9 cellular contexts compared by ENCODE assay signal in genomic region chr12:58364389-58365086, GRCh38.
DNase-seq lines count a peak whose midpoint lies in the region; ATAC-seq and TF ChIP-seq lines count a peak whose summit lies in the region.
"Had no signal": no experiment of that assay in that cellular context is flagged by ENCODE, and none has a peak within 500 bp of the region (broad histone marks: within the 10 kb centered on the region; RNA-seq: fewer than 3 reads in every experiment).

No MANE protein-coding gene starts in this region.

- intact Hi-C loops in left cardiac atrium (cut with DNase I) (no loop called here), heart left ventricle (cut with DNase I) (no loop called here), dorsolateral prefrontal cortex (cut with DNase I) (no loop called here)

- peak; percentile 50 to 86 for ATAC-seq in left cardiac atrium
- ATAC-seq in heart left ventricle, result no peak
- no peak for ATAC-seq in GM18858 (IDR thresholded peaks at IDR 0.05; ENCODE audit: unreplicated experiment)

- H3K27ac ChIP-seq in heart left ventricle (no peak overlapping the region), dorsolateral prefrontal cortex (no peak overlapping the region)

- no peak for DNase-seq in left cardiac atrium
- DNase-seq in heart left ventricle, result no peak
- peak; percentile 71 for DNase-seq in T1000 (lab: John Stamatoyannopoulos, UW)
- DNase-seq in hepatic stellate cell (ENCODE audit: low spot score), result peak; percentile 83
- no peak for DNase-seq in AML-193 (lab: John Stamatoyannopoulos, UW)
- DNase-seq in dorsolateral prefrontal cortex, result no peak
- DNase-seq in NAMALWA (ENCODE audit: low spot score), result no peak
- DNase-seq: activated CD4-positive, alpha-beta T cell treated with anti-CD3 and anti-CD28 coated beads for 48 hours had no signal

- H3K9me3 ChIP-seq in heart left ventricle, result no peaks in the 10 kb centered on the region

- TF ChIP-seq CTCF in heart left ventricle (IDR thresholded peaks at IDR 0.05), result no peak
- TF ChIP-seq CTCF in dorsolateral prefrontal cortex (IDR thresholded peaks at IDR 0.05 in 54 of 56, conservative IDR thresholded peaks at IDR 0.05 in 2 of 56; ENCODE audit: low read depth in 1 of 56, partially characterized antibody in 56 of 56), result no peak

- TF ChIP-seq POLR2A in heart left ventricle (IDR thresholded peaks at IDR 0.05), result no peak

- H3K27me3 ChIP-seq in heart left ventricle (no peaks in the 10 kb centered on the region), dorsolateral prefrontal cortex (no peaks in the 10 kb centered on the region)

- no peak overlapping the region for H3K4me3 ChIP-seq in heart left ventricle
- H3K4me3 ChIP-seq in dorsolateral prefrontal cortex, result no peak overlapping the region

- no peaks in the 10 kb centered on the region for H3K4me1 ChIP-seq in heart left ventricle

- 33 to 46% (median 37%) methylated on average over 1 of the region's 1 CpG for WGBS in heart left ventricle, 4 donors

- H3K36me3 ChIP-seq in heart left ventricle, result no peaks in the 10 kb centered on the region

Comparison
In these comparisons a context has a peak if more than half of its experiments do, and no peak if none do; other contexts are left out.
1. ATAC-seq: peak in left cardiac atrium (2 of 2); none in heart left ventricle (0 of 4) and GM18858 (single experiment).
2. DNase-seq: peak in T1000 (single experiment) and hepatic stellate cell (single experiment); none in left cardiac atrium (single experiment), heart left ventricle (0 of 5), AML-193 (0 of 2), dorsolateral prefrontal cortex (0 of 10) and NAMALWA (single experiment).